ENCODE assay signal across 11 cellular contexts in the genomic region with DNA sequence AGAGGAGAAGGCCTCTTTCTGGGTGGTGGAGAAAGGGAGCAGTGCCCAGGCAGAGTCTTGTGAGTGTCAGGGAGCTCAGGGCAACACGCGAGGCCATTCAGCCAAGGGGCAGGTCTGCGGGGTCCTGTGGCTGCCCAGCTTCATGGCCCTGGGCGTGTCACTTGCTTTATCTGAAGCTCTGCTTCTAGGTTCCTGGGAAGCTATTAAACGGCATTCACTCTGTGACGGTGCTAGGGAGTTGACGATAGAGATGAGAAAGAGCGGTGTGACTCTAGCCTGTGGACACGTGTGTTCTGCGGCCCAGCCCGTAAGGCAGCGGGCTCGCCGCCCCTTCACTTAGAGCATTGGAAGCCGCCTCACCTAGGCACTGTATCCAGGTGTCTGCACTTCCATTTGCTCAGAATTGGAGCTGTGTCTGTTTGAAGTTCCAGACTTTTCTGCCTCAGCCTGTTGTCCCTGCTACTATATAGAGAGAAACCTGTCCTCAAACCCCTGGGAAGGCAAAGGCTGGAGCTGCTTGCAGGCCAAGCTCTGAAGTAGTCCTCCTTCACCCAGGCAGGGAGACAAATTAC.
"Had no signal": no experiment of that assay in that cellular context is flagged by ENCODE, and none has a peak within 500 bp of the region (broad histone marks: within the 10 kb centered on the region; RNA-seq: fewer than 3 reads in every experiment).

No MANE protein-coding gene starts in this region.

- H3K36me3 ChIP-seq: brain microvascular endothelial cell had no signal

- DNase-seq: activated CD4-positive, alpha-beta T cell treated with anti-CD3 and anti-CD28 coated beads for 1 hour; activated naive CD8-positive, alpha-beta T cell treated with anti-CD3 and anti-CD28 coated beads, Interleukin-2, amount 50 U/mL, for 24 hours; anterior cingulate cortex; brain microvascular endothelial cell; cortex of kidney; mesendoderm; stimulated activated naive CD8-positive, alpha-beta T cell treated with anti-CD3 and anti-CD28 coated beads, Interleukin-15, amount 100 ng/mL, for 72 hours had no signal

- ATAC-seq: activated naive CD8-positive, alpha-beta T cell treated with anti-CD3 and anti-CD28 coated beads, Interleukin-2, amount 50 U/mL, for 24 hours; esophagus mucosa; gastrocnemius medialis; natural killer cell treated with Interleukin-12 subunit alpha and Interleukin-12 subunit beta and Interleukin-15 and Interleukin-18, amount 100 ng/mL, for 72 hours had no signal

- H3K4me1 ChIP-seq: gastrocnemius medialis, upper lobe of right lung had no signal

- H3K9me3 ChIP-seq: gastrocnemius medialis, upper lobe of right lung had no signal

- H3K4me3 ChIP-seq: gastrocnemius medialis, upper lobe of right lung had no signal

- H3K27ac ChIP-seq: brain microvascular endothelial cell, gastrocnemius medialis, upper lobe of right lung had no signal

- H3K27me3 ChIP-seq: brain microvascular endothelial cell, gastrocnemius medialis, upper lobe of right lung had no signal
